In the genomic region with DNA sequence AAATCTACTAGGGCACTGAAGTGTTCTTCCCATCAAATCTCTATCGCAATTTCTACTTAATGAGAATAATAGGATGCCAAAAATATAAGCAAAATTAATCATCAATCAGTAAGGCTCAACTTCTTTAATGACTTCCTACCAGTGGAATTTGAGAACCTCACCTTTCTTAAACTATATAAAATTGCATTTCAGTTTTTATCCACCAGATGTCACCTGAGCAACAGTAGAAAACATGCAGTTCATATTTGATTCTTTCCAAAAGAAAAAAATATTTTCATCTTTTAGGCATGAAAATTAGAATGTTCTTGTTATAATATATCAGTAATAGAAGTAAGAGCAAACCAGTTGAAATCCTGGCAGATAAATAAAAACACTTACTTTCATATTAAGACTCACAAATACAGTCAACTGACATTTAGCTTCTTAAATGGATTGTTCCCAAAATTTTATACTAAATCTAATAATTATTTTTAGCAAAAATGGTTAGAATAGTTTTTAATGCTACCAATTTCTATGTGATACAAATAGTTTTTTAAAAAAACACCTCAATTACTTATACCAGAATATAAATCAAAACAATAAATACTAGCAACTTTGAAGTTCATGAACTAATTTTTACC, we compare ENCODE assay signal across 1 cellular context.
TF ChIP-seq lines count a peak whose summit lies in the region.

No MANE protein-coding gene starts in this region.

TF ChIP-seq in K562, 482 proteins besides CTCF, POLR2A, EP300 and RAD21 (continued from another document):
- TF ChIP-seq DEAF1 (CRISPR knock-in tag; IDR thresholded peaks at IDR 0.05), result peak; percentile 77; the same call in 1 of the 2 replicates
- no peak for TF ChIP-seq RERE (CRISPR knock-in tag; IDR thresholded peaks at IDR 0.05; ENCODE audit: borderline replicate concordance)
- no peak for TF ChIP-seq DNMT1 (IDR thresholded peaks at IDR 0.05)
- TF ChIP-seq, protein P1, sequence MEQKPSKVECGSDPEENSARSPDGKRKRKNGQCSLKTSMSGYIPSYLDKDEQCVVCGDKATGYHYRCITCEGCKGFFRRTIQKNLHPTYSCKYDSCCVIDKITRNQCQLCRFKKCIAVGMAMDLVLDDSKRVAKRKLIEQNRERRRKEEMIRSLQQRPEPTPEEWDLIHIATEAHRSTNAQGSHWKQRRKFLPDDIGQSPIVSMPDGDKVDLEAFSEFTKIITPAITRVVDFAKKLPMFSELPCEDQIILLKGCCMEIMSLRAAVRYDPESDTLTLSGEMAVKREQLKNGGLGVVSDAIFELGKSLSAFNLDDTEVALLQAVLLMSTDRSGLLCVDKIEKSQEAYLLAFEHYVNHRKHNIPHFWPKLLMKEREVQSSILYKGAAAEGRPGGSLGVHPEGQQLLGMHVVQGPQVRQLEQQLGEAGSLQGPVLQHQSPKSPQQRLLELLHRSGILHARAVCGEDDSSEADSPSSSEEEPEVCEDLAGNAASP (IDR thresholded peaks at IDR 0.05), result no peak
- TF ChIP-seq GATA2 (CRISPR knock-in tag; IDR thresholded peaks at IDR 0.05), result no peak
- TF ChIP-seq, protein P2, sequence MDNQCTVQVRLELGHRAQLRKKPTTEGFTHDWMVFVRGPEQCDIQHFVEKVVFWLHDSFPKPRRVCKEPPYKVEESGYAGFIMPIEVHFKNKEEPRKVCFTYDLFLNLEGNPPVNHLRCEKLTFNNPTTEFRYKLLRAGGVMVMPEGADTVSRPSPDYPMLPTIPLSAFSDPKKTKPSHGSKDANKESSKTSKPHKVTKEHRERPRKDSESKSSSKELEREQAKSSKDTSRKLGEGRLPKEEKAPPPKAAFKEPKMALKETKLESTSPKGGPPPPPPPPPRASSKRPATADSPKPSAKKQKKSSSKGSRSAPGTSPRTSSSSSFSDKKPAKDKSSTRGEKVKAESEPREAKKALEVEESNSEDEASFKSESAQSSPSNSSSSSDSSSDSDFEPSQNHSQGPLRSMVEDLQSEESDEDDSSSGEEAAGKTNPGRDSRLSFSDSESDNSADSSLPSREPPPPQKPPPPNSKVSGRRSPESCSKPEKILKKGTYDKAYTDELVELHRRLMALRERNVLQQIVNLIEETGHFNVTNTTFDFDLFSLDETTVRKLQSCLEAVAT (IDR thresholded peaks at IDR 0.05), result no peak
- peak; percentile 58 for TF ChIP-seq SMC3 (conservative IDR thresholded peaks at IDR 0.05; ENCODE audit: insufficient read depth, low read depth, low read length)
- no peak for TF ChIP-seq TFAP4 (CRISPR knock-in tag; IDR thresholded peaks at IDR 0.05; ENCODE audit: borderline replicate concordance)
- no peak for TF ChIP-seq YY1 (IDR thresholded peaks at IDR 0.05; ENCODE audit: borderline replicate concordance in 1 of 3, control insufficient read depth in 1 of 3, extremely low read depth in 1 of 3, insufficient read depth in 3 of 3, insufficient read length in 1 of 3, insufficient replicate concordance in 2 of 3, low read depth in 1 of 3, low read length in 2 of 3)
